17 cellular contexts compared by ENCODE assay signal in genomic region chr1:56453722-56454078, GRCh38.
"Had no signal": no experiment of that assay in that cellular context is flagged by ENCODE, and none has a peak within 500 bp of the region (broad histone marks: within the 10 kb centered on the region; RNA-seq: fewer than 3 reads in every experiment).

No MANE protein-coding gene starts in this region.

- H3K27me3 Mint-ChIP-seq: activated CD8-positive, alpha-beta T cell treated with anti-CD3 and anti-CD28 coated beads for 36 hours; activated naive CD8-positive, alpha-beta T cell treated with anti-CD3 and anti-CD28 coated beads for 36 hours had no signal

- ATAC-seq: activated CD4-positive, alpha-beta T cell treated with anti-CD3 and anti-CD28 coated beads for 36 hours; activated CD8-positive, alpha-beta T cell treated with anti-CD3 and anti-CD28 coated beads for 36 hours; activated T-cell treated with anti-CD3 and anti-CD28 coated beads, Interleukin-2, amount 50 U/mL, for 72 hours; foreskin keratinocyte; natural killer cell treated with Interleukin-12 subunit alpha and Interleukin-12 subunit beta and Interleukin-15 and Interleukin-18, amount 100 ng/mL, for 72 hours; T-cell had no signal

- H3K9me3 Mint-ChIP-seq: activated CD8-positive, alpha-beta T cell treated with anti-CD3 and anti-CD28 coated beads for 36 hours; activated naive CD8-positive, alpha-beta T cell treated with anti-CD3 and anti-CD28 coated beads for 36 hours; natural killer cell treated with Interleukin-12 subunit alpha and Interleukin-12 subunit beta and Interleukin-15 and Interleukin-18, amount 100 ng/mL, for 72 hours had no signal

- H3K36me3 ChIP-seq: heart right ventricle, vagina had no signal

- H3K4me1 ChIP-seq: foreskin keratinocyte had no signal

- H3K4me3 ChIP-seq: heart right ventricle, lung, testis, vagina had no signal

- H3K27ac ChIP-seq: foreskin keratinocyte, testis, vagina, VCaP had no signal

- H3K36me3 Mint-ChIP-seq: activated naive CD8-positive, alpha-beta T cell treated with anti-CD3 and anti-CD28 coated beads for 36 hours; natural killer cell treated with Interleukin-12 subunit alpha and Interleukin-12 subunit beta and Interleukin-15 and Interleukin-18, amount 100 ng/mL, for 72 hours; T-cell had no signal

- H3K27ac Mint-ChIP-seq: activated CD4-positive, alpha-beta T cell treated with anti-CD3 and anti-CD28 coated beads for 36 hours; activated CD8-positive, alpha-beta T cell treated with anti-CD3 and anti-CD28 coated beads for 36 hours; activated naive CD8-positive, alpha-beta T cell treated with anti-CD3 and anti-CD28 coated beads for 36 hours; activated T-cell treated with anti-CD3 and anti-CD28 coated beads, Interleukin-2, amount 50 U/mL, for 72 hours; natural killer cell treated with Interleukin-12 subunit alpha and Interleukin-12 subunit beta and Interleukin-15 and Interleukin-18, amount 100 ng/mL, for 72 hours; T-cell had no signal

- H3K4me3 Mint-ChIP-seq: activated CD4-positive, alpha-beta T cell treated with anti-CD3 and anti-CD28 coated beads for 36 hours; activated CD8-positive, alpha-beta T cell treated with anti-CD3 and anti-CD28 coated beads for 36 hours; activated naive CD8-positive, alpha-beta T cell treated with anti-CD3 and anti-CD28 coated beads for 36 hours; activated T-cell treated with anti-CD3 and anti-CD28 coated beads, Interleukin-2, amount 50 U/mL, for 72 hours; natural killer cell treated with Interleukin-12 subunit alpha and Interleukin-12 subunit beta and Interleukin-15 and Interleukin-18, amount 100 ng/mL, for 72 hours; T-cell had no signal

- H3K9me3 ChIP-seq: heart right ventricle, testis, vagina had no signal

- DNase-seq: activated CD4-positive, alpha-beta T cell treated with anti-CD3 and anti-CD28 coated beads for 36 hours; activated CD8-positive, alpha-beta memory T cell treated with anti-CD3 and anti-CD28 coated beads, Interleukin-2, amount 50 U/mL, for 4 hours; activated CD8-positive, alpha-beta T cell treated with anti-CD3 and anti-CD28 coated beads for 36 hours; activated gamma-delta T cell treated with Interleukin-2 at 50 U/mL for 16 hours; activated naive CD8-positive, alpha-beta T cell treated with anti-CD3 and anti-CD28 coated beads for 36 hours; activated T-cell treated with anti-CD3 and anti-CD28 coated beads, Interleukin-2, amount 50 U/mL, for 72 hours; anterior cingulate cortex; foreskin keratinocyte; heart right ventricle; stimulated activated CD4-positive, alpha-beta T cell treated with anti-CD3 and anti-CD28 coated beads, Interleukin-2, amount 100 ng/mL, for 48 hours; stimulated activated naive CD4-positive, alpha-beta T cell treated with Interleukin-2 at 50 U/mL for 16 hours; T-cell; testis had no signal

- H3K4me1 Mint-ChIP-seq: activated CD4-positive, alpha-beta T cell treated with anti-CD3 and anti-CD28 coated beads for 36 hours; activated naive CD8-positive, alpha-beta T cell treated with anti-CD3 and anti-CD28 coated beads for 36 hours; T-cell had no signal

- H3K27me3 ChIP-seq: foreskin keratinocyte, heart right ventricle, testis, vagina had no signal
